In genomic region chr10:122458693-122459092, GRCh38 we compare ENCODE assay signal across 22 cellular contexts. TPM values are rescaled to one million over a fixed set of nuclear protein-coding genes. Genes with fewer than 3 reads are reported as not detected.
DNase-seq lines count a peak whose midpoint lies in the region; ATAC-seq, FAIRE-seq and TF ChIP-seq lines count a peak whose summit lies in the region.
"Had no signal": no experiment of that assay in that cellular context is flagged by ENCODE, and none has a peak within 500 bp of the region (broad histone marks: within the 10 kb centered on the region; RNA-seq: fewer than 3 reads in every experiment).

No MANE protein-coding gene starts in this region.

- POLR2A ChIA-PET in H1 (lab: Charles Lee; ENCODE audit: partially characterized antibody) = no interaction called here
- POLR2A ChIA-PET in CD4-positive, alpha-beta T cell (lab: Charles Lee) = no interaction called here

- no peak overlapping the region for H3K18ac ChIP-seq in H1 (ENCODE audit: extremely low read depth, low read length)

- H2BK120ac ChIP-seq in H1 (replicated peaks; ENCODE audit: low read depth, low read length) = no peak overlapping the region

- H3K23me2 ChIP-seq in H1 (ENCODE audit: low read depth, low read length) = peaks cover 17% of the 10 kb centered on the region; the same call in 1 of the 2 replicates

- H3K79me2 ChIP-seq in H1 (ENCODE audit: control insufficient read depth in 1 of 2, insufficient read depth in 2 of 2, low read length in 2 of 2) = no peaks in the 10 kb centered on the region

- H3K23ac ChIP-seq in H1 (ENCODE audit: insufficient read length) = no peak overlapping the region

- no peak overlapping the region for H3K4me3 Mint-ChIP-seq in CD4-positive, alpha-beta T cell

- peaks cover 12% of the 10 kb centered on the region for H3K4me1 Mint-ChIP-seq in CD4-positive, alpha-beta T cell (ENCODE audit: low read depth)

- H3K4me1 ChIP-seq in H1 (replicated peaks in 1 of 4; ENCODE audit: control insufficient read depth in 3 of 4, insufficient read depth in 4 of 4, low read length in 3 of 4) = peaks cover 0 to 20% (median 6%) of the 10 kb centered on the region in 4 experiments; a peak in 6 of 7 replicates
- H3K4me1 ChIP-seq: BLaER1 had no signal

- no peak for TF ChIP-seq POLR2A in H1 (IDR thresholded peaks at IDR 0.05; ENCODE audit: control extremely low read depth in 1 of 2, low read depth in 2 of 2, low read length in 2 of 2)

- H3K9ac ChIP-seq in H1 (replicated peaks in 1 of 4; ENCODE audit: extremely low read depth in 1 of 4, low read depth in 3 of 4, low read length in 3 of 4) = no peak overlapping the region
- H3K9ac ChIP-seq: BLaER1, SK-N-SH had no signal

- no peak for ATAC-seq in CD4-positive, alpha-beta T cell (ENCODE audit: poor library complexity)
- no peak for ATAC-seq in SK-N-SH treated with all-trans-retinoic acid at 6 μM for 48 hours
- ATAC-seq: CD8-positive, alpha-beta T cell had no signal

- no peak overlapping the region for H3K27ac Mint-ChIP-seq in CD4-positive, alpha-beta T cell
- H3K27ac Mint-ChIP-seq: CD8-positive, alpha-beta T cell had no signal

- H3K27me3 Mint-ChIP-seq in CD4-positive, alpha-beta T cell = peaks cover 63% of the 10 kb centered on the region

- no peak for TF ChIP-seq CTCF in H1 (IDR thresholded peaks at IDR 0.05; ENCODE audit: control extremely low read depth in 1 of 3, insufficient read depth in 1 of 3, low read depth in 1 of 3, low read length in 3 of 3)
- no peak for TF ChIP-seq CTCF in CD4-positive, alpha-beta T cell (IDR thresholded peaks at IDR 0.05)

- H3K27me3 ChIP-seq in H1 (replicated peaks in 1 of 4; ENCODE audit: control insufficient read depth in 3 of 4, extremely low read depth in 1 of 4, insufficient read depth in 3 of 4, low read length in 3 of 4) = peaks cover 25 to 40% (median 35%) of the 10 kb centered on the region in 4 experiments
- peaks cover 66% of the 10 kb centered on the region for H3K27me3 ChIP-seq in CD4-positive, alpha-beta T cell (ENCODE audit: control insufficient read depth, insufficient read depth, low read length)
- H3K27me3 ChIP-seq: BLaER1 had no signal

- H3K56ac ChIP-seq in H1 (replicated peaks; ENCODE audit: insufficient read length, low read depth, low read length) = no peak overlapping the region

- no peak overlapping the region for H3K4me3 ChIP-seq in H1 (ENCODE audit: extremely low read depth in 1 of 4, insufficient read depth in 2 of 4, low read depth in 3 of 4, low read length in 4 of 4)
- H3K4me3 ChIP-seq: BLaER1 had no signal

- H4K5ac ChIP-seq in H1 (ENCODE audit: insufficient read length, low read depth, low read length) = no peak overlapping the region

- H2BK12ac ChIP-seq in H1 (ENCODE audit: low read depth, low read length) = no peak overlapping the region

- H4K8ac ChIP-seq in H1 (ENCODE audit: extremely low read depth, insufficient read depth, low read length) = no peak overlapping the region

- H3K14ac ChIP-seq in H1 (ENCODE audit: insufficient read length) = no peak overlapping the region

- no peak overlapping the region for H2BK20ac ChIP-seq in H1 (ENCODE audit: low read length)

- CTCF ChIA-PET in H1 (lab: Charles Lee; ENCODE audit: partially characterized antibody) = interaction anchor here (2.0 to 3.7 kb wide), 2 partner anchors 8 to 107 kb away, joined by 8 to 12 read pairs; no protein-coding TSS in a partner anchor
- CTCF ChIA-PET in CD4-positive, alpha-beta T cell (lab: Charles Lee) = no interaction called here

- H3K27ac ChIP-seq in H1 (ENCODE audit: low read depth, low read length) = no peak overlapping the region
- H3K27ac ChIP-seq in CD4-positive, alpha-beta T cell (ENCODE audit: low read depth, low read length) = no peak overlapping the region
- H3K27ac ChIP-seq: BLaER1 had no signal

- no peak overlapping the region for H3K4ac ChIP-seq in H1 (replicated peaks; ENCODE audit: insufficient read length, low read depth, low read length)

- no peak overlapping the region for H2AFZ ChIP-seq in H1 (ENCODE audit: low read length)

- H4K91ac ChIP-seq in H1 (replicated peaks; ENCODE audit: insufficient read length, low read length) = no peak overlapping the region

- H3K9me3 ChIP-seq in H1 (ENCODE audit: insufficient read depth in 2 of 2, low read depth in 1 of 2, low read length in 1 of 2) = no peaks in the 10 kb centered on the region
- no peaks in the 10 kb centered on the region for H3K9me3 ChIP-seq in CD4-positive, alpha-beta T cell (ENCODE audit: control insufficient read depth, low read length)
- H3K9me3 ChIP-seq: SK-N-SH had no signal

- TF ChIP-seq RAD21 in H1 (IDR thresholded peaks at IDR 0.05 in 1 of 2, conservative IDR thresholded peaks at IDR 0.05 in 1 of 2; ENCODE audit: low read depth in 2 of 2, low read length in 2 of 2) = no peak

- H3K9me3 Mint-ChIP-seq in CD4-positive, alpha-beta T cell = no peaks in the 10 kb centered on the region
- H3K9me3 Mint-ChIP-seq: CD8-positive, alpha-beta T cell had no signal

- DNase-seq in NCI-H748 (lab: John Stamatoyannopoulos, UW; ENCODE audit: unreplicated experiment) = peak; percentile 43
- no peak for DNase-seq in NCI-H748 treated with DMSO at 0.1 percent for 48 hours (lab: John Stamatoyannopoulos, UW)
- no peak for DNase-seq in H1 (ENCODE audit: low read depth in 1 of 2, low spot score in 2 of 2)
- peak; percentile 37 for DNase-seq in midbrain (lab: John Stamatoyannopoulos, UW)
- DNase-seq in CD4-positive, alpha-beta T cell = no peak
- DNase-seq in AML-193 (lab: John Stamatoyannopoulos, UW) = no peak
- DNase-seq: Calu3; CD8-positive, alpha-beta T cell; KBM-7; MV-4-11; NCI-H1930; NCI-H2171 treated with DMSO at 0.1 percent for 48 hours; NCI-H446; NCI-H526 treated with DMSO at 0.1 percent for 48 hours; OCI-M1; SHP77 treated with DMSO at 0.1 percent for 48 hours; SK-N-SH had no signal

- no peak overlapping the region for H3K4me2 ChIP-seq in H1 (ENCODE audit: insufficient read depth in 1 of 2, low read depth in 2 of 2, low read length in 2 of 2)
- H3K4me2 ChIP-seq: BLaER1, SK-N-SH had no signal

- H2BK5ac ChIP-seq in H1 (ENCODE audit: low read depth, low read length) = no peak overlapping the region

- no peaks in the 10 kb centered on the region for H3K36me3 Mint-ChIP-seq in CD4-positive, alpha-beta T cell (ENCODE audit: low read depth)
- H3K36me3 Mint-ChIP-seq: CD8-positive, alpha-beta T cell had no signal

- no peak for FAIRE-seq in H1 (lab: Jason Lieb, UNC)
- FAIRE-seq: A204.1, GM12891 had no signal

- no peaks in the 10 kb centered on the region for H3K79me1 ChIP-seq in H1 (ENCODE audit: low read depth, low read length)

- 80% methylated on average over 6 of the region's 6 CpGs; no CpG with 5 or more reads in 1 of the 2 experiments for WGBS in H1 (ENCODE audit: extremely low coverage in 1 of 2, insufficient coverage in 1 of 2, insufficient read length in 1 of 2, insufficient replicate concordance in 2 of 2, low coverage in 1 of 2, low lambda C conversion rate in 2 of 2, missing lambda C conversion rate in 1 of 2), 2 experiments

- no peak for TF ChIP-seq EP300 in H1 (IDR thresholded peaks at IDR 0.05; ENCODE audit: borderline replicate concordance in 1 of 2, low read depth in 2 of 2, low read length in 2 of 2)

- H4K20me1 ChIP-seq in H1 (replicated peaks in 1 of 2; ENCODE audit: control insufficient read depth in 1 of 2, insufficient read depth in 2 of 2, low read length in 2 of 2) = peaks cover 3% of the 10 kb centered on the region in 2 experiments
- H4K20me1 ChIP-seq: BLaER1 had no signal

- no peak overlapping the region for H2BK15ac ChIP-seq in H1 (ENCODE audit: low read length)

- intact Hi-C loops in CD4-positive, alpha-beta T cell (cut with DNase I, micrococcal nuclease) = no loop called here

- H3K36me3 ChIP-seq in H1 (ENCODE audit: control insufficient read depth in 2 of 4, insufficient read depth in 4 of 4, low read length in 3 of 4) = peaks cover 0 to 6% (median 0%) of the 10 kb centered on the region in 4 experiments; a peak in 1 of 8 replicates
- H3K36me3 ChIP-seq: BLaER1 had no signal

- 0 out of 2 replicates have a peak overlapping the region, but pooled peaks have one; percentile 39 for H2AK5ac ChIP-seq in H1 (ENCODE audit: low read depth, low read length)

TF ChIP-seq in H1, 55 proteins besides CTCF, POLR2A, EP300 and RAD21:
- no peak for TF ChIP-seq CHD2 (IDR thresholded peaks at IDR 0.05; ENCODE audit: low read length)
- TF ChIP-seq BRCA1 (IDR thresholded peaks at IDR 0.05; ENCODE audit: low read depth, low read length) = no peak
- TF ChIP-seq RXRA (IDR thresholded peaks at IDR 0.05; ENCODE audit: insufficient read depth, low read depth, low read length) = no peak
- no peak for TF ChIP-seq HDAC2 (IDR thresholded peaks at IDR 0.05; ENCODE audit: borderline replicate concordance in 1 of 2, low read depth in 2 of 2, low read length in 2 of 2)

RNA-seq across cellular contexts. Expression of gene HTRA1, which starts 2.7 kb away (rescaled TPM):
- 15.8 and 16.5 TPM in 2 replicates for total RNA-seq in H1 (2021; fragmentation: NEBNext Ultra II Directional; extraction: Animal tissue kit (Norgen Biotek cat#: 25700))
- 10.9 and 20.1 TPM in 2 replicates for polyA plus RNA-seq in H1 (2011; rRNA removed)
- polyA plus RNA-seq in H1 (2011; cell fraction: cytosol; rRNA removed) = 13.2 TPM
- polyA plus RNA-seq in H1 (2011; cell fraction: nucleus; rRNA removed) = 14.4 TPM
- 18.2 to 21.1 TPM (median 19.7 TPM) in 4 replicates for polyA plus RNA-seq in H1 (2012, experiment 1 of 2)
- 17.5 TPM for polyA plus RNA-seq in H1 (2012, experiment 2 of 2)
- polyA plus RNA-seq in H1 (2013, experiment 1 of 2) = 22.0 TPM
- 21.8 TPM for polyA plus RNA-seq in H1 (2013, experiment 2 of 2)
- polyA minus RNA-seq in H1 (2011; rRNA and poly(A)+ RNA removed) = 7.5 and 11.1 TPM in 2 replicates
- polyA minus RNA-seq in H1 (2011; cell fraction: cytosol; rRNA and poly(A)+ RNA removed) = 5.9 TPM
- polyA minus RNA-seq in H1 (2011; cell fraction: nucleus; rRNA and poly(A)+ RNA removed) = 3.9 TPM
- not detected for total RNA-seq in CD4-positive, alpha-beta T cell
- total RNA-seq: CD8-positive, alpha-beta T cell had no signal

RNA-seq across cellular contexts. Expression of gene ARMS2, which starts 4.2 kb away (rescaled TPM):
- not detected in 2 replicates for total RNA-seq in H1 (2021; fragmentation: NEBNext Ultra II Directional; extraction: Animal tissue kit (Norgen Biotek cat#: 25700))
- not detected in 2 replicates for polyA plus RNA-seq in H1 (2011; rRNA removed)
- not detected for polyA plus RNA-seq in H1 (2011; cell fraction: cytosol; rRNA removed)
- polyA plus RNA-seq in H1 (2011; cell fraction: nucleus; rRNA removed) = not detected
- not detected in 4 replicates for polyA plus RNA-seq in H1 (2012, experiment 1 of 2)
- not detected for polyA plus RNA-seq in H1 (2012, experiment 2 of 2)
- polyA plus RNA-seq in H1 (2013, experiment 1 of 2) = not detected
- polyA plus RNA-seq in H1 (2013, experiment 2 of 2) = not detected
- not detected in 2 replicates for polyA minus RNA-seq in H1 (2011; rRNA and poly(A)+ RNA removed)
- not detected for polyA minus RNA-seq in H1 (2011; cell fraction: cytosol; rRNA and poly(A)+ RNA removed)
- polyA minus RNA-seq in H1 (2011; cell fraction: nucleus; rRNA and poly(A)+ RNA removed) = not detected
- not detected for total RNA-seq in CD4-positive, alpha-beta T cell
- total RNA-seq: Calu3; CD8-positive, alpha-beta T cell; H4 had no signal
- polyA plus RNA-seq: SK-N-SH had no signal

Comparison
In these comparisons a context has a peak if more than half of its experiments do, and no peak if none do; other contexts are left out.
1. DNase-seq: peak in NCI-H748 (single experiment) and midbrain (single experiment); none in NCI-H748 treated with DMSO at 0.1 percent for 48 hours (single experiment), H1 (0 of 2), CD4-positive, alpha-beta T cell (0 of 10) and AML-193 (0 of 2).
2. RNA of gene HTRA1, which starts 2.7 kb away (total RNA-seq): 15.8 to 16.5 TPM in H1; not detected in CD4-positive, alpha-beta T cell; every median in the first group is over 10 times any median in the second.